1 cellular context compared by ENCODE assay signal in the genomic region with DNA sequence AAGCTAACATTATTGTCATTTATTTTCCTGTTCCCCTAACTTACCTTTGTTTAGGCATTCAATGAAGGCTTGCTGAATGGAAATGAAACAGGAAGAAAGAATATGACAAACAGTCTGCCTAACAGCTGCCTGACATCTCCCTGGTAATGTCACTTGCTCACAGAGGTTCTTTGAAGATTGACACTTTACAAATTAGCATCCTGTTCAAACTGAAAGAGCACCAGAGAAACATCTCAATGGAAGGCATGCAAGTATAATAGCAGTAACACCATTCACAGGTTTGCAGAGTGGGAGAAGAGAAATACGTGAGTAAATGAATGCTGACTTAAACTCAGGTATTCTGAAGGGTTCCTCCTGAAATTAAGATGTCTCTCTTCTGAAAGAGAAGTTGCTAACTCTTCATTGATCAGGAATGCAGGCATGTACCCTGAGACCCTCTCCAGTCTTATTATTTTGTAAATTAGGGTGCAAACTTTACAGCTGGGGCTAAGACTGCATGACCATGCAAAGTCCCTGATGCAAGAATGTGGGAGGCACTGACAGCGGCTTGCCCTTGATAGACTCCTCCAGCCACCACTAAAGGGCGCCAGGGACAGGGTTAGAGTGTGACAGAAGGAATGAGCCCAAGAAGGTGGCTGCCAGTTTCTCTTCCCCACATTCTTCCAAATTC.
TF ChIP-seq lines count a peak whose summit lies in the region.

No MANE protein-coding gene starts in this region.

TF ChIP-seq in HepG2, 621 proteins besides CTCF, POLR2A, EP300 and RAD21 (continued from another document and continues in another):
- no peak; the same call in 1 of the 2 replicates for TF ChIP-seq FOXA3 (CRISPR knock-in tag; IDR thresholded peaks at IDR 0.05)
- no peak for TF ChIP-seq TERF1 (CRISPR knock-in tag; IDR thresholded peaks at IDR 0.05)
- no peak for TF ChIP-seq RFX5 (IDR thresholded peaks at IDR 0.05; ENCODE audit: low read depth, low read length)
- no peak for TF ChIP-seq DNMT1 (CRISPR knock-in tag; IDR thresholded peaks at IDR 0.05)
- no peak for TF ChIP-seq ZNF660 (CRISPR knock-in tag; IDR thresholded peaks at IDR 0.05; ENCODE audit: borderline replicate concordance, low read depth)
- TF ChIP-seq, protein P1, sequence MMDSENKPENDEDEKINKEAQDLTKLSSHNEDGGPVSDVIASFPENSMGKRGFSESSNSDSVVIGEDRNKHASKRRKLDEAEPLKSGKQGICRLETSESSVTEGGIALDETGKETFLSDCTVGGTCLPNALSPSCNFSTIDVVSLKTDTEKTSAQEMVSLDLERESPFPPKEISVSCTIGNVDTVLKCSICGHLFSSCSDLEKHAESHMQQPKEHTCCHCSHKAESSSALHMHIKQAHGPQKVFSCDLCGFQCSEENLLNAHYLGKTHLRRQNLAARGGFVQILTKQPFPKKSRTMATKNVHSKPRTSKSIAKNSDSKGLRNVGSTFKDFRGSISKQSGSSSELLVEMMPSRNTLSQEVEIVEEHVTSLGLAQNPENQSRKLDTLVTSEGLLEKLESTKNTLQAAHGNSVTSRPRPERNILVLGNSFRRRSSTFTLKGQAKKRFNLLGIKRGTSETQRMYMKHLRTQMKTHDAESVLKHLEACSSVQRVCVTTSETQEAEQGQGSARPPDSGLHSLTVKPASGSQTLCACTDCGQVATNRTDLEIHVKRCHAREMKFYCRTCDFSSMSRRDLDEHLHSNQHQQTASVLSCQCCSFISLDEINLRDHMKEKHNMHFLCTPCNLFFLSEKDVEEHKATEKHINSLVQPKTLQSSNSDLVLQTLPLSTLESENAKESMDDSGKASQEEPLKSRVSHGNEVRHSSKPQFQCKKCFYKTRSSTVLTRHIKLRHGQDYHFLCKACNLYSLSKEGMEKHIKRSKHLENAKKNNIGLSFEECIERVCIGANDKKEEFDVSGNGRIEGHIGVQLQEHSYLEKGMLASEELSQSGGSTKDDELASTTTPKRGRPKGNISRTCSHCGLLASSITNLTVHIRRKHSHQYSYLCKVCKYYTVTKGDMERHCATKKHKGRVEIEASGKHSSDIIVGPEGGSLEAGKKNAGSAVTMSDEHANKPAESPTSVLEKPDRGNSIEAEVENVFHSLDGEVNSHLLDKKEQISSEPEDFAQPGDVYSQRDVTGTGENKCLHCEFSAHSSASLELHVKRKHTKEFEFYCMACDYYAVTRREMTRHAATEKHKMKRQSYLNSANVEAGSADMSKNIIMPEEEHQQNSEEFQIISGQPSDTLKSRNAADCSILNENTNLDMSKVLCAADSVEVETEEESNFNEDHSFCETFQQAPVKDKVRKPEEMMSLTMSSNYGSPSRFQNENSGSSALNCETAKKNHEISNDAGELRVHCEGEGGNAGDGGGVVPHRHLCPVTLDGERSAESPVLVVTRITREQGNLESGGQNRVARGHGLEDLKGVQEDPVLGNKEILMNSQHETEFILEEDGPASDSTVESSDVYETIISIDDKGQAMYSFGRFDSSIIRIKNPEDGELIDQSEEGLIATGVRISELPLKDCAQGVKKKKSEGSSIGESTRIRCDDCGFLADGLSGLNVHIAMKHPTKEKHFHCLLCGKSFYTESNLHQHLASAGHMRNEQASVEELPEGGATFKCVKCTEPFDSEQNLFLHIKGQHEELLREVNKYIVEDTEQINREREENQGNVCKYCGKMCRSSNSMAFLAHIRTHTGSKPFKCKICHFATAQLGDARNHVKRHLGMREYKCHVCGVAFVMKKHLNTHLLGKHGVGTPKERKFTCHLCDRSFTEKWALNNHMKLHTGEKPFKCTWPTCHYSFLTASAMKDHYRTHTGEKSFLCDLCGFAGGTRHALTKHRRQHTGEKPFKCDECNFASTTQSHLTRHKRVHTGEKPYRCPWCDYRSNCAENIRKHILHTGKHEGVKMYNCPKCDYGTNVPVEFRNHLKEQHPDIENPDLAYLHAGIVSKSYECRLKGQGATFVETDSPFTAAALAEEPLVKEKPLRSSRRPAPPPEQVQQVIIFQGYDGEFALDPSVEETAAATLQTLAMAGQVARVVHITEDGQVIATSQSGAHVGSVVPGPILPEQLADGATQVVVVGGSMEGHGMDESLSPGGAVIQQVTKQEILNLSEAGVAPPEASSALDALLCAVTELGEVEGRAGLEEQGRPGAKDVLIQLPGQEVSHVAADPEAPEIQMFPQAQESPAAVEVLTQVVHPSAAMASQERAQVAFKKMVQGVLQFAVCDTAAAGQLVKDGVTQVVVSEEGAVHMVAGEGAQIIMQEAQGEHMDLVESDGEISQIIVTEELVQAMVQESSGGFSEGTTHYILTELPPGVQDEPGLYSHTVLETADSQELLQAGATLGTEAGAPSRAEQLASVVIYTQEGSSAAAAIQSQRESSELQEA (CRISPR knock-in tag; IDR thresholded peaks at IDR 0.05; ENCODE audit: not compliant biosample characterization): peak; percentile 5
- no peak for TF ChIP-seq REL (CRISPR knock-in tag; conservative IDR thresholded peaks at IDR 0.05)
- TF ChIP-seq ZBTB33 (CRISPR knock-in tag; IDR thresholded peaks at IDR 0.05): peak; percentile 97
- no peak for TF ChIP-seq ASH2L (IDR thresholded peaks at IDR 0.05; ENCODE audit: insufficient read length, low read depth, low read length)
- TF ChIP-seq PCBP1 (IDR thresholded peaks at IDR 0.05; ENCODE audit: borderline replicate concordance, low read depth, low read length): no peak
- 0 out of 4 replicates have a peak, but pooled peaks of 1 of the 2 experiments have one; percentile 35 for TF ChIP-seq HMGXB4 (CRISPR knock-in tag; IDR thresholded peaks at IDR 0.05; ENCODE audit: borderline replicate concordance in 1 of 2, low read depth in 1 of 2)
- TF ChIP-seq ZNF652 (CRISPR knock-in tag; IDR thresholded peaks at IDR 0.05; ENCODE audit: borderline replicate concordance, low read depth): 0 out of 2 replicates have a peak, but pooled peaks have one; percentile 21
- TF ChIP-seq ZNF816 (CRISPR knock-in tag; IDR thresholded peaks at IDR 0.05; ENCODE audit: borderline replicate concordance): no peak
- no peak for TF ChIP-seq ZNF121 (CRISPR knock-in tag; IDR thresholded peaks at IDR 0.05)
- no peak for TF ChIP-seq ATM (IDR thresholded peaks at IDR 0.05; ENCODE audit: borderline replicate concordance)
- TF ChIP-seq KLF15 (CRISPR knock-in tag; IDR thresholded peaks at IDR 0.05; ENCODE audit: borderline replicate concordance): no peak
- TF ChIP-seq, protein P2, sequence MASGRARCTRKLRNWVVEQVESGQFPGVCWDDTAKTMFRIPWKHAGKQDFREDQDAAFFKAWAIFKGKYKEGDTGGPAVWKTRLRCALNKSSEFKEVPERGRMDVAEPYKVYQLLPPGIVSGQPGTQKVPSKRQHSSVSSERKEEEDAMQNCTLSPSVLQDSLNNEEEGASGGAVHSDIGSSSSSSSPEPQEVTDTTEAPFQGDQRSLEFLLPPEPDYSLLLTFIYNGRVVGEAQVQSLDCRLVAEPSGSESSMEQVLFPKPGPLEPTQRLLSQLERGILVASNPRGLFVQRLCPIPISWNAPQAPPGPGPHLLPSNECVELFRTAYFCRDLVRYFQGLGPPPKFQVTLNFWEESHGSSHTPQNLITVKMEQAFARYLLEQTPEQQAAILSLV (CRISPR knock-in tag; IDR thresholded peaks at IDR 0.05; ENCODE audit: borderline replicate concordance): no peak
- TF ChIP-seq, protein P3, sequence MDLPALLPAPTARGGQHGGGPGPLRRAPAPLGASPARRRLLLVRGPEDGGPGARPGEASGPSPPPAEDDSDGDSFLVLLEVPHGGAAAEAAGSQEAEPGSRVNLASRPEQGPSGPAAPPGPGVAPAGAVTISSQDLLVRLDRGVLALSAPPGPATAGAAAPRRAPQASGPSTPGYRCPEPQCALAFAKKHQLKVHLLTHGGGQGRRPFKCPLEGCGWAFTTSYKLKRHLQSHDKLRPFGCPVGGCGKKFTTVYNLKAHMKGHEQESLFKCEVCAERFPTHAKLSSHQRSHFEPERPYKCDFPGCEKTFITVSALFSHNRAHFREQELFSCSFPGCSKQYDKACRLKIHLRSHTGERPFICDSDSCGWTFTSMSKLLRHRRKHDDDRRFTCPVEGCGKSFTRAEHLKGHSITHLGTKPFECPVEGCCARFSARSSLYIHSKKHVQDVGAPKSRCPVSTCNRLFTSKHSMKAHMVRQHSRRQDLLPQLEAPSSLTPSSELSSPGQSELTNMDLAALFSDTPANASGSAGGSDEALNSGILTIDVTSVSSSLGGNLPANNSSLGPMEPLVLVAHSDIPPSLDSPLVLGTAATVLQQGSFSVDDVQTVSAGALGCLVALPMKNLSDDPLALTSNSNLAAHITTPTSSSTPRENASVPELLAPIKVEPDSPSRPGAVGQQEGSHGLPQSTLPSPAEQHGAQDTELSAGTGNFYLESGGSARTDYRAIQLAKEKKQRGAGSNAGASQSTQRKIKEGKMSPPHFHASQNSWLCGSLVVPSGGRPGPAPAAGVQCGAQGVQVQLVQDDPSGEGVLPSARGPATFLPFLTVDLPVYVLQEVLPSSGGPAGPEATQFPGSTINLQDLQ (CRISPR knock-in tag; IDR thresholded peaks at IDR 0.05): no peak
- no peak for TF ChIP-seq MEIS2 (CRISPR knock-in tag; IDR thresholded peaks at IDR 0.05)
- no peak for TF ChIP-seq CREB1 (IDR thresholded peaks at IDR 0.05)
- TF ChIP-seq CREB1 (CRISPR knock-in tag; IDR thresholded peaks at IDR 0.05): no peak
- TF ChIP-seq ZMYM4 (CRISPR knock-in tag; IDR thresholded peaks at IDR 0.05): peak; percentile 39; the same call in 1 of the 2 replicates
- no peak for TF ChIP-seq SP1 (IDR thresholded peaks at IDR 0.05)
- TF ChIP-seq SP1 (CRISPR knock-in tag; IDR thresholded peaks at IDR 0.05): no peak
- no peak for TF ChIP-seq REPIN1 (CRISPR knock-in tag; IDR thresholded peaks at IDR 0.05; ENCODE audit: borderline replicate concordance, low read depth)
- no peak for TF ChIP-seq SP2 (CRISPR knock-in tag; IDR thresholded peaks at IDR 0.05)
- TF ChIP-seq SAP130 (CRISPR knock-in tag; IDR thresholded peaks at IDR 0.05; ENCODE audit: low read depth): peak; percentile 55
- no peak for TF ChIP-seq DPF2 (CRISPR knock-in tag; IDR thresholded peaks at IDR 0.05; ENCODE audit: borderline replicate concordance, low read depth)
- no peak for TF ChIP-seq NR2F1 (CRISPR knock-in tag; IDR thresholded peaks at IDR 0.05)
- TF ChIP-seq SNAI1 (CRISPR knock-in tag; IDR thresholded peaks at IDR 0.05; ENCODE audit: borderline replicate concordance): no peak
- TF ChIP-seq DMAP1 (CRISPR knock-in tag; IDR thresholded peaks at IDR 0.05): 0 out of 2 replicates have a peak, but pooled peaks have one; percentile 20
- TF ChIP-seq, protein P4, sequence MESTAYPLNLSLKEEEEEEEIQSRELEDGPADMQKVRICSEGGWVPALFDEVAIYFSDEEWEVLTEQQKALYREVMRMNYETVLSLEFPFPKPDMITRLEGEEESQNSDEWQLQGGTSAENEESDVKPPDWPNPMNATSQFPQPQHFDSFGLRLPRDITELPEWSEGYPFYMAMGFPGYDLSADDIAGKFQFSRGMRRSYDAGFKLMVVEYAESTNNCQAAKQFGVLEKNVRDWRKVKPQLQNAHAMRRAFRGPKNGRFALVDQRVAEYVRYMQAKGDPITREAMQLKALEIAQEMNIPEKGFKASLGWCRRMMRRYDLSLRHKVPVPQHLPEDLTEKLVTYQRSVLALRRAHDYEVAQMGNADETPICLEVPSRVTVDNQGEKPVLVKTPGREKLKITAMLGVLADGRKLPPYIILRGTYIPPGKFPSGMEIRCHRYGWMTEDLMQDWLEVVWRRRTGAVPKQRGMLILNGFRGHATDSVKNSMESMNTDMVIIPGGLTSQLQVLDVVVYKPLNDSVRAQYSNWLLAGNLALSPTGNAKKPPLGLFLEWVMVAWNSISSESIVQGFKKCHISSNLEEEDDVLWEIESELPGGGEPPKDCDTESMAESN (CRISPR knock-in tag; conservative IDR thresholded peaks at IDR 0.05): no peak
- TF ChIP-seq ZNF138 (CRISPR knock-in tag; IDR thresholded peaks at IDR 0.05; ENCODE audit: low read depth): no peak
- no peak for TF ChIP-seq ZNF431 (CRISPR knock-in tag; IDR thresholded peaks at IDR 0.05; ENCODE audit: borderline replicate concordance, low read depth)
- no peak for TF ChIP-seq RFX1 (IDR thresholded peaks at IDR 0.05)
- TF ChIP-seq POGZ (CRISPR knock-in tag; IDR thresholded peaks at IDR 0.05): no peak
- 0 out of 2 replicates have a peak, but pooled peaks have one; percentile 22 for TF ChIP-seq SNAPC2 (CRISPR knock-in tag; IDR thresholded peaks at IDR 0.05)
- TF ChIP-seq BCL6 (CRISPR knock-in tag; IDR thresholded peaks at IDR 0.05): no peak
- TF ChIP-seq ZNF782 (CRISPR knock-in tag; IDR thresholded peaks at IDR 0.05; ENCODE audit: borderline replicate concordance): no peak
- no peak for TF ChIP-seq ZNF382 (CRISPR knock-in tag; IDR thresholded peaks at IDR 0.05; ENCODE audit: borderline replicate concordance)
- no peak for TF ChIP-seq GATAD1 (CRISPR knock-in tag; IDR thresholded peaks at IDR 0.05)
- no peak for TF ChIP-seq NCOA5 (CRISPR knock-in tag; IDR thresholded peaks at IDR 0.05)
- TF ChIP-seq SP5 (CRISPR knock-in tag; IDR thresholded peaks at IDR 0.05; ENCODE audit: borderline replicate concordance, low read depth): no peak
- 0 out of 2 replicates have a peak, but pooled peaks have one; percentile 5 for TF ChIP-seq ERF (CRISPR knock-in tag; IDR thresholded peaks at IDR 0.05)
- TF ChIP-seq CAMTA2 (CRISPR knock-in tag; IDR thresholded peaks at IDR 0.05; ENCODE audit: borderline replicate concordance): no peak
